21 cellular contexts compared by ENCODE assay signal in the genomic region with DNA sequence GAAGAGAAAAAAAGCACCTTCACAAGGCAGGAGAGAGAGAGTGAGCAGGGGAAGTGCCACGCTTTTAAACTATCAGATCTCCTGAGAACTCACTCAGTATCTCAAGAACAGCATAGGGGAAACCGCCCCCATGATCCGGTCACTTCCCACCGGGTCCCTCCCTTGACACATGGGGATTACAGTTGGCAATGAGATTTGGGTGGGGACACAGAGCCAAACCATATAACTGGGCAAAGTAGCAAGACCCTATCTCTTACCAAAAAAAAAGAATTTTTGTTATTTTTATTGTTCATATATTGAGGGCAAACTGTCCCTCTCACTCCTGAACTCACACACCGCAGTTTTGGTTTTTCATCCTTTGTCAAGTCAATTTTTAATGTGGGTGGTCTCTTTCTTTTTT. TPM values are rescaled to one million over a fixed set of nuclear protein-coding genes. Genes with fewer than 3 reads are reported as not detected.
A peak's percentile ranks its signal among the peaks of the same experiment; 100 is the strongest.
DNase-seq lines count a peak whose midpoint lies in the region; ATAC-seq and TF ChIP-seq lines count a peak whose summit lies in the region.
"Had no signal": no experiment of that assay in that cellular context is flagged by ENCODE, and none has a peak within 500 bp of the region (broad histone marks: within the 10 kb centered on the region; RNA-seq: fewer than 3 reads in every experiment).

No MANE protein-coding gene starts in this region.

- no peaks in the 10 kb centered on the region for H3K9me3 Mint-ChIP-seq in WTC11
- H3K9me3 Mint-ChIP-seq: CD4-positive, CD25-positive, alpha-beta regulatory T cell; IgD-negative memory B cell had no signal

- H3K9ac ChIP-seq in subcutaneous abdominal adipose tissue (ENCODE audit: low read length in 5 of 5) = no peak overlapping the region

- no peak for ATAC-seq in WTC11
- ATAC-seq in right lobe of liver = no peak
- ATAC-seq in HG02571 (IDR thresholded peaks at IDR 0.05; ENCODE audit: unreplicated experiment) = no peak
- ATAC-seq: A549 had no signal

- H3K27ac ChIP-seq in HEK293 (ENCODE audit: extremely low read depth, low read depth, low read length) = no peak overlapping the region
- peak overlapping the region in 2 of 3 donors; percentile 33 to 54 for H3K27ac ChIP-seq in right lobe of liver
- H3K27ac ChIP-seq in subcutaneous abdominal adipose tissue (ENCODE audit: low read depth, low read length) = peak overlapping the region; percentile 27
- H3K27ac ChIP-seq: A549, SK-N-MC had no signal

- H3K36me3 ChIP-seq in HEK293 (ENCODE audit: control insufficient read depth in 2 of 2, insufficient read depth in 1 of 2, low read length in 2 of 2) (peaks cover 0 to 8% of the 10 kb centered on the region in 2 experiments; a peak in 2 of 3 replicates), right lobe of liver (peaks cover 0 to 3% (median 0%) of the 10 kb centered on the region in 4 donors), subcutaneous abdominal adipose tissue (ENCODE audit: control insufficient read depth in 5 of 5, insufficient read depth in 5 of 5, low read length in 5 of 5) (peaks cover 0 to 7% (median 2%) of the 10 kb centered on the region in 5 donors)

- DNase-seq in WTC11 (ENCODE audit: low spot score) = no peak
- DNase-seq in right lobe of liver = no peak
- DNase-seq in NCI-H1930 (lab: John Stamatoyannopoulos, UW) = no peak
- DNase-seq in GM20000 (ENCODE audit: low spot score) = no peak
- DNase-seq: CD4-positive, CD25-positive, alpha-beta regulatory T cell; COR-L47; DMS79; Kasumi-1; NCI-H1694; NCI-H2081 treated with DMSO at 0.1 percent for 48 hours; NCI-H446; NCI-H526 treated with DMSO at 0.1 percent for 48 hours; OCI-M1; Right ventricle myocardium superior; SW 1271 had no signal

- H3K27me3 ChIP-seq in right lobe of liver (no peaks in the 10 kb centered on the region), subcutaneous abdominal adipose tissue (ENCODE audit: control insufficient read depth in 5 of 5, insufficient read depth in 4 of 5, low read length in 5 of 5) (no peaks in the 10 kb centered on the region)

- peaks cover 9% of the 10 kb centered on the region for H3K36me3 Mint-ChIP-seq in WTC11

- peaks cover 23% of the 10 kb centered on the region for H3K4me1 Mint-ChIP-seq in WTC11

- no peak overlapping the region for H3K4me3 Mint-ChIP-seq in WTC11
- H3K4me3 Mint-ChIP-seq: IgD-negative memory B cell had no signal

- no peaks in the 10 kb centered on the region for H3K27me3 Mint-ChIP-seq in WTC11 (ENCODE audit: low read depth)
- H3K27me3 Mint-ChIP-seq: CD4-positive, CD25-positive, alpha-beta regulatory T cell; IgD-negative memory B cell had no signal

- no peak overlapping the region for H3K4me3 ChIP-seq in HEK293 (ENCODE audit: low read depth, low read length)
- H3K4me3 ChIP-seq in right lobe of liver = no peak overlapping the region
- no peak overlapping the region for H3K4me3 ChIP-seq in subcutaneous abdominal adipose tissue (ENCODE audit: low read depth in 1 of 5, low read length in 5 of 5)
- H3K4me3 ChIP-seq: A549, SK-N-MC had no signal

- CTCF ChIA-PET in HEK293 (lab: Yijun Ruan, JAX) (no interaction called here), WTC11 (lab: Charles Lee) (no interaction called here)

- intact Hi-C loops in right lobe of liver (cut with DNase I) = no loop called here

- H3K4me1 ChIP-seq in HEK293 (ENCODE audit: control insufficient read depth, insufficient read depth, low read length) = peaks cover 3% of the 10 kb centered on the region; the same call in 1 of the 2 replicates
- peaks cover 0 to 40% (median 12%) of the 10 kb centered on the region in 4 donors for H3K4me1 ChIP-seq in right lobe of liver
- peaks cover 0 to 29% (median 20%) of the 10 kb centered on the region in 5 donors for H3K4me1 ChIP-seq in subcutaneous abdominal adipose tissue (ENCODE audit: control insufficient read depth in 5 of 5, insufficient read depth in 5 of 5, low read length in 5 of 5)

- TF ChIP-seq CTCF in HEK293 (tag by site-specific recombination; IDR thresholded peaks at IDR 0.05) (no peak), WTC11 (IDR thresholded peaks at IDR 0.05) (no peak), right lobe of liver (IDR thresholded peaks at IDR 0.05) (no peak), GM20000 (IDR thresholded peaks at IDR 0.05; ENCODE audit: extremely low read depth, missing control alignments) (no peak)

- no peak overlapping the region for H3K27ac Mint-ChIP-seq in WTC11
- H3K27ac Mint-ChIP-seq: CD4-positive, CD25-positive, alpha-beta regulatory T cell; IgD-negative memory B cell had no signal

- WGBS in right lobe of liver (ENCODE audit: insufficient coverage, low coverage, low lambda C conversion rate, missing lambda C conversion rate) = 94% methylated on average over 3 of the region's 5 CpGs

- TF ChIP-seq POLR2A in right lobe of liver (IDR thresholded peaks at IDR 0.05) = no peak

- POLR2A ChIA-PET in HEK293 (lab: Yijun Ruan, JAX) = no interaction called here
- POLR2A ChIA-PET in WTC11 (lab: Charles Lee) = no interaction called here

- H3K9me3 ChIP-seq in HEK293 (ENCODE audit: control insufficient read depth, insufficient read depth, low read depth, low read length) (no peaks in the 10 kb centered on the region), right lobe of liver (no peaks in the 10 kb centered on the region), subcutaneous abdominal adipose tissue (ENCODE audit: control insufficient read depth in 5 of 5, low read length in 5 of 5) (no peaks in the 10 kb centered on the region)
- H3K9me3 ChIP-seq: A549 had no signal

TF ChIP-seq in HEK293, 187 proteins besides CTCF, POLR2A, EP300 and RAD21 (continues in another document):
- TF ChIP-seq, protein P1, sequence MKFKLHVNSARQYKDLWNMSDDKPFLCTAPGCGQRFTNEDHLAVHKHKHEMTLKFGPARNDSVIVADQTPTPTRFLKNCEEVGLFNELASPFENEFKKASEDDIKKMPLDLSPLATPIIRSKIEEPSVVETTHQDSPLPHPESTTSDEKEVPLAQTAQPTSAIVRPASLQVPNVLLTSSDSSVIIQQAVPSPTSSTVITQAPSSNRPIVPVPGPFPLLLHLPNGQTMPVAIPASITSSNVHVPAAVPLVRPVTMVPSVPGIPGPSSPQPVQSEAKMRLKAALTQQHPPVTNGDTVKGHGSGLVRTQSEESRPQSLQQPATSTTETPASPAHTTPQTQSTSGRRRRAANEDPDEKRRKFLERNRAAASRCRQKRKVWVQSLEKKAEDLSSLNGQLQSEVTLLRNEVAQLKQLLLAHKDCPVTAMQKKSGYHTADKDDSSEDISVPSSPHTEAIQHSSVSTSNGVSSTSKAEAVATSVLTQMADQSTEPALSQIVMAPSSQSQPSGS (tag by site-specific recombination; IDR thresholded peaks at IDR 0.05; ENCODE audit: low read depth) = no peak
- TF ChIP-seq ZNF580 (tag by site-specific recombination; IDR thresholded peaks at IDR 0.05) (no peak), ZNF112 (tag by site-specific recombination; IDR thresholded peaks at IDR 0.05) (no peak), ZNF501 (tag by site-specific recombination; IDR thresholded peaks at IDR 0.05) (no peak), PRDM1 (tag by site-specific recombination; IDR thresholded peaks at IDR 0.05) (peak; percentile 43; the same call in 1 of the 2 replicates), ZNF121 (tag by site-specific recombination; IDR thresholded peaks at IDR 0.05) (peak; percentile 74; the same call in 1 of the 2 replicates), KLF17 (tag by site-specific recombination; IDR thresholded peaks at IDR 0.05) (no peak)

TF ChIP-seq in WTC11, 78 proteins besides CTCF, POLR2A, EP300 and RAD21:
- TF ChIP-seq SP1 (CRISPR knock-in tag; conservative IDR thresholded peaks at IDR 0.05) (no peak), CREB1 (CRISPR knock-in tag; IDR thresholded peaks at IDR 0.05) (no peak), ZNF121 (CRISPR knock-in tag; IDR thresholded peaks at IDR 0.05) (peak; percentile 80; the same call in 1 of the 2 replicates), TEAD4 (CRISPR knock-in tag; IDR thresholded peaks at IDR 0.05) (no peak), ZNF281 (CRISPR knock-in tag; IDR thresholded peaks at IDR 0.05) (no peak)

RNA-seq across cellular contexts. Expression of gene ZRANB1, which starts 18.2 kb away (rescaled TPM):
- total RNA-seq in WTC11 (2021) = 13.9 to 15.9 TPM (median 15.3 TPM) in 3 replicates
- 10 to 100 TPM in 4 of 6 experiments, 1 to 10 TPM in 2; 8.6 to 17.6 (median 11.6) TPM for total RNA-seq in right lobe of liver

Comparison
In these comparisons a context has a peak if more than half of its experiments do, and no peak if none do; other contexts are left out.
1. Of the 8 proteins assayed by ChIP-seq in both HEK293 and WTC11: peak only in HEK293: none; only in WTC11: none; in both: ZNF121; in neither: 7.